ENCODE assay signal across 7 cellular contexts in the genomic region with DNA sequence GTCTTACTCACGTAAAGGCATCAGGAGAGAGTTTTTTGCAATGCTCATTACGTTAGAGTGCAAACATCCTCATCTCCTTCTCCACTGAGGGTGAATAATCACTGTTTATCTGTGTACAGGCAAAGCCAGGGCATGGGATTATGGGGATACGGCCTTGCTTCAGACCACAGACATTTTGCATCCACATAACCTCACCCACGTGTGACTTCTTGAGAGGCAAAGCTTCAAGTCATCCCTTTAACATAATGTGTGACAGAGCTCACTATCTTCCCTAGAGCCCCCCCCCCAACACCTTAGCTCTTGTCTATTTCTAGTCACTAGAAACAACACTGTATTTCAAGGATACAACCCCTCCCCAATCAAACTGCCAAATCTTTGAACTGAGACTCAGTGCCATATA. TPM values are rescaled to one million over a fixed set of nuclear protein-coding genes. Genes with fewer than 3 reads are reported as not detected.
"Had no signal": no experiment of that assay in that cellular context is flagged by ENCODE, and none has a peak within 500 bp of the region (broad histone marks: within the 10 kb centered on the region; RNA-seq: fewer than 3 reads in every experiment).

No MANE protein-coding gene starts in this region.

RNA-seq across cellular contexts. Expression of a gene that starts 20.6 kb away (rescaled TPM):
- total RNA-seq: activated CD8-positive, alpha-beta memory T cell treated with anti-CD3 and anti-CD28 coated beads, Interleukin-2, amount 10 ng/mL, durations not matched to agents 7 days and 5 days; astrocyte; SJCRH30 had no signal
- polyA plus RNA-seq: IgD-negative memory B cell, SK-N-SH had no signal

RNA-seq across cellular contexts. Expression of a gene that starts 22.5 kb away (rescaled TPM):
- total RNA-seq: activated CD8-positive, alpha-beta memory T cell treated with anti-CD3 and anti-CD28 coated beads, Interleukin-2, amount 10 ng/mL, durations not matched to agents 7 days and 5 days; RPMI7951; SJCRH30 had no signal
- polyA plus RNA-seq: SK-N-SH had no signal

RNA-seq across cellular contexts. Expression of a gene that starts 27.0 kb away (rescaled TPM):
- total RNA-seq: SJCRH30 had no signal
- polyA plus RNA-seq: SK-N-SH had no signal

RNA-seq across cellular contexts. Expression of a gene that starts 52.2 kb away (rescaled TPM):
- total RNA-seq: activated CD8-positive, alpha-beta memory T cell treated with anti-CD3 and anti-CD28 coated beads, Interleukin-2, amount 10 ng/mL, durations not matched to agents 7 days and 5 days; activated naive CD8-positive, alpha-beta T cell treated with anti-CD3 and anti-CD28 coated beads, Interleukin-2, amount 10 ng/mL, durations not matched to agents 7 days and 5 days; astrocyte; SJCRH30 had no signal
- polyA plus RNA-seq: IgD-negative memory B cell, SK-N-SH had no signal
